ENCODE assay signal across 13 cellular contexts in the genomic region with DNA sequence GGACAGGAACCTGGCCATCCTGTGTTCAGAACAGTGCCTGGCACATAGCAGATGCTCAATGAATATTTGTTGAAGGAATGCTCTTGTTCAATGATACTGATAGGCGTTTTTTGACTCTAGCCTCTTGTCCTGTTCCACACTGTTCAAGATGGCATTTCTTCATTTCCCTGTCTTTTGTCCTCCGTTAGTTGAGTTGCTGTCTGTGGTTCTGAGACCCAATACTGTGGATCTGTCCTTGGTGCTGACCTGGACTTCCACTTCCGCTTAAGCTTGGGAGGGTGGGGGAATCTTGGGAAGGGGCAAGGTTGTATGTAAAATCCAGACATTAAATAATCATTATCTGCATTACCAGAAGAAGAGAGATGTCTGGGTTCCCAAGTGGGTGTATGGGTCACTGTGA. TPM values are rescaled to one million over a fixed set of nuclear protein-coding genes. Genes with fewer than 3 reads are reported as not detected.
DNase-seq lines count a peak whose midpoint lies in the region; TF ChIP-seq lines count a peak whose summit lies in the region.
"Had no signal": no experiment of that assay in that cellular context is flagged by ENCODE, and none has a peak within 500 bp of the region (broad histone marks: within the 10 kb centered on the region; RNA-seq: fewer than 3 reads in every experiment).

No MANE protein-coding gene starts in this region.

- H3K27ac Mint-ChIP-seq in immature natural killer cell (no peak overlapping the region), progenitor cell of endocrine pancreas (no peak overlapping the region)

- TF ChIP-seq CTCF in progenitor cell of endocrine pancreas (IDR thresholded peaks at IDR 0.05; ENCODE audit: unreplicated experiment): no peak

- DNase-seq in ELR (ENCODE audit: low read depth) (peak; percentile 56), KG1 (lab: John Stamatoyannopoulos, UW) (peak; percentile 34), amniotic epithelial cell (ENCODE audit: low read depth) (peak; percentile 58), islet precursor cell (peak; percentile 61), NCI-H748 (lab: John Stamatoyannopoulos, UW; ENCODE audit: unreplicated experiment) (no peak), immature natural killer cell (no peak), NCI-H446 (lab: John Stamatoyannopoulos, UW) (no peak), progenitor cell of endocrine pancreas (ENCODE audit: low spot score, unreplicated experiment) (no peak)
- DNase-seq: activated CD8-positive, alpha-beta memory T cell treated with anti-CD3 and anti-CD28 coated beads, Interleukin-2, amount 50 U/mL, for 48 hours; central memory CD4-positive, alpha-beta T cell; midbrain; NCI-H774; right cardiac atrium had no signal

- H3K9me3 Mint-ChIP-seq in immature natural killer cell (peaks cover 0 to 3% (median 0%) of the 10 kb centered on the region in 6 donors), progenitor cell of endocrine pancreas (ENCODE audit: low read depth) (no peaks in the 10 kb centered on the region)

- H3K27me3 Mint-ChIP-seq in immature natural killer cell (ENCODE audit: low read depth in 3 of 3) (peaks cover 0 to 8% (median 6%) of the 10 kb centered on the region in 3 donors), progenitor cell of endocrine pancreas (peaks cover 36% of the 10 kb centered on the region)

- H3K4me1 Mint-ChIP-seq in immature natural killer cell: no peaks in the 10 kb centered on the region
- no peaks in the 10 kb centered on the region for H3K4me1 Mint-ChIP-seq in progenitor cell of endocrine pancreas (ENCODE audit: low read depth)

- H3K36me3 Mint-ChIP-seq in immature natural killer cell: no peaks in the 10 kb centered on the region
- no peaks in the 10 kb centered on the region for H3K36me3 Mint-ChIP-seq in progenitor cell of endocrine pancreas (ENCODE audit: insufficient read depth)

- H3K4me3 Mint-ChIP-seq in immature natural killer cell (no peak overlapping the region), progenitor cell of endocrine pancreas (ENCODE audit: low read depth) (no peak overlapping the region)

RNA-seq across cellular contexts. Expression of a gene that starts 8.3 kb away (rescaled TPM):
- under 1 TPM in 2 of 3 donors, not detected in 1; 0.19 to 0.27 TPM for polyA plus RNA-seq in immature natural killer cell
- 0.31 and 0.34 TPM in 2 replicates for total RNA-seq in progenitor cell of endocrine pancreas

RNA-seq across cellular contexts. Expression of a gene that starts 13.2 kb away (rescaled TPM):
- polyA plus RNA-seq in immature natural killer cell: 1 to 10 TPM in 1 of 3 donors, not detected in 2; 3.4 TPM
- not detected in 2 replicates for total RNA-seq in progenitor cell of endocrine pancreas

RNA-seq across cellular contexts. Expression of a gene that starts 34.3 kb away (rescaled TPM):
- polyA plus RNA-seq in immature natural killer cell: 1 to 10 TPM; 1.9 to 9.3 (median 5.1) TPM
- 74.9 and 78.9 TPM in 2 replicates for total RNA-seq in progenitor cell of endocrine pancreas

RNA-seq across cellular contexts. Expression of a gene that starts 38.1 kb away (rescaled TPM):
- polyA plus RNA-seq in immature natural killer cell: 1 to 10 TPM in 2 of 3 donors, not detected in 1; 1.7 to 3.2 TPM
- 14.6 and 17.3 TPM in 2 replicates for total RNA-seq in progenitor cell of endocrine pancreas

Comparison
In these comparisons a context has a peak if more than half of its experiments do, and no peak if none do; other contexts are left out.
1. DNase-seq: peak in ELR (single experiment), KG1 (single experiment), amniotic epithelial cell (single experiment) and islet precursor cell (single experiment); none in NCI-H748 (single experiment), immature natural killer cell (0 of 3), NCI-H446 (0 of 2) and progenitor cell of endocrine pancreas (single experiment).